ENCODE assay signal across 8 cellular contexts in the genomic region with DNA sequence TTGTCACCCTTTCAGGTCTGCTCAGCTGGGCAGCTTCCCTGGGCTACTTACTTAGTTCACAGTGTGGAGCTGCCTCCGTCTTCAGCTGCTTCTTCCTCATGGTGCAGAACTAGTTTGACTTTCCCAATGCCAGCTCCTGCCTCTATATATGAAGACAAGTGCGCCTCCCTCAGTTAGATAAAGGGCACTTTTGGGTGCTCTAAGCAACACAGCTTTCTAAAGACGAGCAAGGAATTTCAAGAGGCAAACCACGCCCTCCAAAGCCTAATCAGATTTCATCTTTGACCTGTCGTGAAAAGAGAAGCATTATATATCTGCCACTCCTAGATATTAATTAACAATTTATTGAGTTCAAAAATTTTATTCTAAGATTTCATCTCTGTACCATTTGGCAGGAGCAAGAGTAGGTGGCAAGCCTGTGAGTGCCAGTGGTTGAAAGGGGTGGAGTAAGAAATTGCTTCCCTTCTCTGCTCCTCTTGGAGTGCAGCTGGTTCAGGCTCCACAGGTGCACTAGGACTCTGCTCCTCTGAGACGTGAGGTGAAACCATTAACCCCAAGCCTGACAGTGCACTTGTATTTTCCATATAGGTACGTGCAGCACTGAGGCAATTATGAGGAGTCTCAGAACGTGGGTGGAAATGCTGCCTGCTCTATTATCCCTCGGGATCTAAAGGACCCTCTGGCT.
DNase-seq lines count a peak whose midpoint lies in the region; ATAC-seq, FAIRE-seq and TF ChIP-seq lines count a peak whose summit lies in the region.

No MANE protein-coding gene starts in this region.

- TF ChIP-seq CTCF in AG09319 (IDR thresholded peaks at IDR 0.05; ENCODE audit: low read depth, low read length), result peak; percentile 28
- TF ChIP-seq CTCF in GM12873 (IDR thresholded peaks at IDR 0.05; ENCODE audit: insufficient read depth, low read depth, low read length, missing control alignments), result peak; percentile 22

- no peak for ATAC-seq in GM21737 (IDR thresholded peaks at IDR 0.05; ENCODE audit: unreplicated experiment)

- DNase-seq in AG09319 (ENCODE audit: extremely low read depth, low read depth) (no peak), NCI-H446 treated with DMSO at 0.1 percent for 48 hours (lab: John Stamatoyannopoulos, UW) (peak; percentile 21), islet precursor cell (peak; percentile 83), GM19239 (ENCODE audit: insufficient read length, low spot score) (no peak)
- peak; percentile 15 to 30 for DNase-seq in activated CD4-positive, alpha-beta T cell treated with anti-CD3 and anti-CD28 coated beads, Interleukin-2, amount 50 U/mL, for 48 hours
- DNase-seq in effector CD8-positive, alpha-beta T cell (lab: John Stamatoyannopoulos, UW), result no peak

- FAIRE-seq in GM19239 (lab: Jason Lieb, UNC), result no peak

Comparison
In these comparisons a context has a peak if more than half of its experiments do, and no peak if none do; other contexts are left out.
1. DNase-seq: peak in NCI-H446 treated with DMSO at 0.1 percent for 48 hours (single experiment), activated CD4-positive, alpha-beta T cell treated with anti-CD3 and anti-CD28 coated beads, Interleukin-2, amount 50 U/mL, for 48 hours (2 of 2) and islet precursor cell (single experiment); none in AG09319 (single experiment), GM19239 (single experiment) and effector CD8-positive, alpha-beta T cell (single experiment).